25 cellular contexts compared by ENCODE assay signal in the genomic region with DNA sequence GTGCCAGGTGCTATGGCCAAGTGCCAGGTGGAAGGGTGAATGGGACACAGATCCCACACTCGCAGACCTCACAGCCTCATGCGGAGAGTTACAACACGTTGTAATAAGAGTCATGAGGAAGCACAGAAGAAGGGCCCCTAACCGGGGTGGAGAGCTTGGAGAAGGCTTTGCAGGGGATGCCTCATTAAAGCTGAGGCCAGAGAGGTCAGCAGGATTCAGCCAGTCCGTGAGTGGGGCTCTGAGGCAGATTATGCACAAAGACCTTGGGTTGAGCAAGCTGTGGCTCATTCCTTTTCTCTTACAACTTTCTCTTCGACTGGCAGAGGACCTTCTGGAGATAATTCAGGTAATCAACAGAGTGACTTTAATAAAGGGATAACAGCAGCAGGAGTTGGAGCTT.
"Had no signal": no experiment of that assay in that cellular context is flagged by ENCODE, and none has a peak within 500 bp of the region (broad histone marks: within the 10 kb centered on the region; RNA-seq: fewer than 3 reads in every experiment).

No MANE protein-coding gene starts in this region.

- H3K4me1 ChIP-seq: ascending aorta, colonic mucosa, psoas muscle, upper lobe of right lung had no signal

- H3K4me1 Mint-ChIP-seq: mesothelial cell of epicardium had no signal

- H3K9me3 ChIP-seq: ascending aorta, colonic mucosa, neutrophil, pancreas, psoas muscle, upper lobe of right lung had no signal

- ATAC-seq: activated CD4-positive, CD25-positive, alpha-beta regulatory T cell treated with anti-CD3 and anti-CD28 coated beads, Interleukin-2, amount 50 U/mL, for 24 hours; activated CD8-positive, alpha-beta T cell treated with anti-CD3 and anti-CD28 coated beads, Interleukin-2, amount 10 ng/mL, durations not matched to agents 7 days and 5 days; activated naive CD4-positive, alpha-beta T cell treated with anti-CD3 and anti-CD28 coated beads, Interleukin-2, amount 50 U/mL, for 72 hours; heart right ventricle; natural killer cell treated with Interleukin-12 subunit alpha and Interleukin-12 subunit beta and Interleukin-15 and Interleukin-18, amount 100 ng/mL, for 72 hours; pancreas; psoas muscle; right cardiac atrium; stimulated activated naive CD8-positive, alpha-beta T cell treated with anti-CD3 and anti-CD28 coated beads, Interleukin-15, Interleukin-2, amounts not matched to agents 100 U/mL and 50 U/mL, for 24 hours; upper lobe of right lung had no signal

- H3K4me3 ChIP-seq: ascending aorta, colonic mucosa, dorsolateral prefrontal cortex, heart right ventricle, left ventricle myocardium inferior, pancreas, psoas muscle, upper lobe of right lung had no signal

- H3K9me3 Mint-ChIP-seq: activated CD4-positive, alpha-beta T cell treated with anti-CD3 and anti-CD28 coated beads, Interleukin-2, amount 10 ng/mL, durations not matched to agents 24 days and 14 days; central memory CD8-positive, alpha-beta T cell; natural killer cell treated with Interleukin-12 subunit alpha and Interleukin-12 subunit beta and Interleukin-15 and Interleukin-18, amount 100 ng/mL, for 72 hours; T-helper 2 cell treated with Interferon-gamma antibody and Interleukin-4, amounts not matched to agents 5 μg/mL and 100 μg/mL, for 36 hours had no signal

- H3K27ac ChIP-seq: ascending aorta, colonic mucosa, dorsolateral prefrontal cortex, heart right ventricle, left ventricle myocardium inferior, neutrophil, pancreas, psoas muscle, upper lobe of right lung, VCaP had no signal

- H3K4me3 Mint-ChIP-seq: activated CD4-positive, alpha-beta T cell treated with anti-CD3 and anti-CD28 coated beads, Interleukin-2, amount 10 ng/mL, durations not matched to agents 24 days and 14 days; activated CD8-positive, alpha-beta T cell treated with anti-CD3 and anti-CD28 coated beads, Interleukin-2, amount 10 ng/mL, durations not matched to agents 7 days and 5 days; activated T-helper 1 cell treated with anti-CD3 and anti-CD28 coated beads, Interleukin-12 subunit alpha, Interleukin-12 subunit beta, Interleukin-2, Interleukin-4 antibody, amounts not matched to agents 30 ng/mL and 10 ng/mL and 1 ng/mL, durations not matched to agents 14 hours and 24 hours and 36 hours; central memory CD8-positive, alpha-beta T cell; mesothelial cell of epicardium; natural killer cell treated with Interleukin-12 subunit alpha and Interleukin-12 subunit beta and Interleukin-15 and Interleukin-18, amount 100 ng/mL, for 72 hours; T-helper 2 cell treated with Interferon-gamma antibody and Interleukin-4, amounts not matched to agents 5 μg/mL and 100 μg/mL, for 36 hours had no signal

- H3K27me3 Mint-ChIP-seq: central memory CD8-positive, alpha-beta T cell; natural killer cell treated with Interleukin-12 subunit alpha and Interleukin-12 subunit beta and Interleukin-15 and Interleukin-18, amount 100 ng/mL, for 72 hours had no signal

- H3K27me3 ChIP-seq: ascending aorta, colonic mucosa, heart right ventricle, neutrophil, pancreas, upper lobe of right lung had no signal

- H3K36me3 Mint-ChIP-seq: mesothelial cell of epicardium; natural killer cell treated with Interleukin-12 subunit alpha and Interleukin-12 subunit beta and Interleukin-15 and Interleukin-18, amount 100 ng/mL, for 72 hours had no signal

- DNase-seq: activated CD4-positive, alpha-beta T cell treated with anti-CD3 and anti-CD28 coated beads, Interleukin-2, amount 10 ng/mL, durations not matched to agents 24 days and 14 days; activated CD8-positive, alpha-beta T cell treated with anti-CD3 and anti-CD28 coated beads, Interleukin-2, amount 10 ng/mL, durations not matched to agents 7 days and 5 days; activated gamma-delta T cell; colonic mucosa; dorsolateral prefrontal cortex; heart right ventricle; kidney glomerular epithelial cell; left ventricle myocardium inferior; pancreas; psoas muscle; right cardiac atrium; stimulated activated CD4-positive, alpha-beta T cell treated with anti-CD3 and anti-CD28 coated beads, Interleukin-12 subunit alpha, Interleukin-12 subunit beta, amount 100 ng/mL, for 4 hours; stimulated activated CD4-positive, alpha-beta T cell treated with anti-CD3 and anti-CD28 coated beads, Interleukin-4, amount 100 ng/mL, for 4 hours; stimulated activated naive CD8-positive, alpha-beta T cell treated with anti-CD3 and anti-CD28 coated beads, Interleukin-15, Interleukin-2, amounts not matched to agents 100 U/mL and 50 U/mL, for 24 hours; upper lobe of right lung had no signal

- H3K27ac Mint-ChIP-seq: activated CD4-positive, alpha-beta T cell treated with anti-CD3 and anti-CD28 coated beads, Interleukin-2, amount 10 ng/mL, durations not matched to agents 24 days and 14 days; activated CD8-positive, alpha-beta T cell treated with anti-CD3 and anti-CD28 coated beads, Interleukin-2, amount 10 ng/mL, durations not matched to agents 7 days and 5 days; activated naive CD4-positive, alpha-beta T cell treated with anti-CD3 and anti-CD28 coated beads, Interleukin-2, amount 50 U/mL, for 72 hours; activated T-helper 1 cell treated with anti-CD3 and anti-CD28 coated beads, Interleukin-12 subunit alpha, Interleukin-12 subunit beta, Interleukin-2, Interleukin-4 antibody, amounts not matched to agents 30 ng/mL and 10 ng/mL and 1 ng/mL, durations not matched to agents 14 hours and 24 hours and 36 hours; mesothelial cell of epicardium; natural killer cell treated with Interleukin-12 subunit alpha and Interleukin-12 subunit beta and Interleukin-15 and Interleukin-18, amount 100 ng/mL, for 72 hours; T-helper 2 cell treated with Interferon-gamma antibody and Interleukin-4, amounts not matched to agents 5 μg/mL and 100 μg/mL, for 36 hours had no signal

- H3K36me3 ChIP-seq: ascending aorta, colonic mucosa, heart right ventricle, left ventricle myocardium inferior, neutrophil, pancreas, upper lobe of right lung had no signal
